In genomic region chr1:233327938-233328660, GRCh38 we compare ENCODE assay signal across 8 cellular contexts. TPM values are rescaled to one million over a fixed set of nuclear protein-coding genes. Genes with fewer than 3 reads are reported as not detected.
A peak's percentile ranks its signal among the peaks of the same experiment; 100 is the strongest.
DNase-seq lines count a peak whose midpoint lies in the region; ATAC-seq, FAIRE-seq and TF ChIP-seq lines count a peak whose summit lies in the region.
"Had no signal": no experiment of that assay in that cellular context is flagged by ENCODE, and none has a peak within 500 bp of the region (broad histone marks: within the 10 kb centered on the region; RNA-seq: fewer than 3 reads in every experiment).

No MANE protein-coding gene starts in this region.

- H3K4me3 Mint-ChIP-seq in GM23338 (peak overlapping the region; percentile 81; the same call in 1 of the 3 replicates), progenitor cell of endocrine pancreas (ENCODE audit: low read depth) (peak overlapping the region; percentile 26)
- H3K4me3 Mint-ChIP-seq in activated T-cell treated with anti-CD3 and anti-CD28 coated beads, Interleukin-2, amount 50 U/mL, for 4 hours: no peak overlapping the region

- DNase-seq in GM12892 (ENCODE audit: insufficient read length) (peak; percentile 14), GM23338 (ENCODE audit: low spot score) (peak; percentile 65), LoVo (ENCODE audit: low spot score) (peak; percentile 19), germinal center (ENCODE audit: low spot score) (peak; percentile 33), progenitor cell of endocrine pancreas (ENCODE audit: low spot score, unreplicated experiment) (peak; percentile 35), GM19240 (ENCODE audit: insufficient read length, low spot score) (no peak)
- DNase-seq in activated T-cell treated with anti-CD3 and anti-CD28 coated beads, Interleukin-2, amount 50 U/mL, for 4 hours: peak; percentile 20

- peaks cover 21% of the 10 kb centered on the region for H4K20me1 ChIP-seq in GM23338 (replicated peaks; ENCODE audit: insufficient read depth)

- peaks cover 26% of the 10 kb centered on the region for H3K27me3 ChIP-seq in GM23338 (ENCODE audit: insufficient read depth)

- peak; percentile 31 for ATAC-seq in GM23338
- peak; percentile 36 to 47 for ATAC-seq in activated T-cell treated with anti-CD3 and anti-CD28 coated beads, Interleukin-2, amount 50 U/mL, for 4 hours

- H3K4me1 Mint-ChIP-seq in GM23338 (peaks cover 35% of the 10 kb centered on the region), progenitor cell of endocrine pancreas (ENCODE audit: low read depth) (peaks cover 25% of the 10 kb centered on the region)
- peaks cover 7% of the 10 kb centered on the region for H3K4me1 Mint-ChIP-seq in activated T-cell treated with anti-CD3 and anti-CD28 coated beads, Interleukin-2, amount 50 U/mL, for 4 hours (ENCODE audit: low read depth)

- H3K36me3 Mint-ChIP-seq in GM23338 (ENCODE audit: low read depth) (no peaks in the 10 kb centered on the region; the same call in 2 of the 3 replicates), progenitor cell of endocrine pancreas (ENCODE audit: insufficient read depth) (no peaks in the 10 kb centered on the region)
- no peaks in the 10 kb centered on the region for H3K36me3 Mint-ChIP-seq in activated T-cell treated with anti-CD3 and anti-CD28 coated beads, Interleukin-2, amount 50 U/mL, for 4 hours (ENCODE audit: insufficient read depth)

- H3F3A ChIP-seq in GM23338 (replicated peaks; ENCODE audit: low read depth): no peaks in the 10 kb centered on the region

- no peaks in the 10 kb centered on the region for H3K9me2 ChIP-seq in GM23338 (ENCODE audit: insufficient read depth)

- no peak for FAIRE-seq in GM12892 (lab: Jason Lieb, UNC)
- FAIRE-seq: colon had no signal

- TF ChIP-seq CTCF in GM23338 (conservative IDR thresholded peaks at IDR 0.05; ENCODE audit: low read depth in 2 of 2) (no peak), progenitor cell of endocrine pancreas (IDR thresholded peaks at IDR 0.05; ENCODE audit: unreplicated experiment) (no peak)

- peaks cover 29% of the 10 kb centered on the region for H3K4me1 ChIP-seq in GM23338 (ENCODE audit: insufficient read depth)

- H2AFZ ChIP-seq in GM23338: peak overlapping the region; percentile 89; the same call in 1 of the 2 replicates

- TF ChIP-seq POLR2A in GM12892 (IDR thresholded peaks at IDR 0.05; ENCODE audit: low read depth, low read length): no peak

- peak overlapping the region; percentile 62 for H3K4me3 ChIP-seq in GM23338

- no peaks in the 10 kb centered on the region for H3K36me3 ChIP-seq in GM23338 (ENCODE audit: insufficient read depth)

- H3K27ac ChIP-seq in GM23338 (ENCODE audit: low read depth): no peak overlapping the region

- H3K27me3 Mint-ChIP-seq in GM23338 (ENCODE audit: insufficient read depth, low read depth, poor library complexity): peaks cover 11% of the 10 kb centered on the region
- no peaks in the 10 kb centered on the region for H3K27me3 Mint-ChIP-seq in activated T-cell treated with anti-CD3 and anti-CD28 coated beads, Interleukin-2, amount 50 U/mL, for 4 hours (ENCODE audit: low read depth)
- H3K27me3 Mint-ChIP-seq in progenitor cell of endocrine pancreas: peaks cover 16% of the 10 kb centered on the region

- peaks cover 44% of the 10 kb centered on the region for H3K79me2 ChIP-seq in GM23338 (replicated peaks; ENCODE audit: insufficient read depth)

- H3K4me2 ChIP-seq in GM23338: peak overlapping the region; percentile 95

- H3K27ac Mint-ChIP-seq in GM23338 (no peak overlapping the region), progenitor cell of endocrine pancreas (no peak overlapping the region)

- H3K9me3 Mint-ChIP-seq in GM23338: peaks cover 4% of the 10 kb centered on the region; the same call in 2 of the 3 replicates
- H3K9me3 Mint-ChIP-seq in activated T-cell treated with anti-CD3 and anti-CD28 coated beads, Interleukin-2, amount 50 U/mL, for 4 hours: no peaks in the 10 kb centered on the region
- H3K9me3 Mint-ChIP-seq in progenitor cell of endocrine pancreas (ENCODE audit: low read depth): no peaks in the 10 kb centered on the region

TF ChIP-seq in GM23338, 12 proteins besides CTCF, POLR2A, EP300 and RAD21 (continues in another document):
- no peak for TF ChIP-seq NANOG (IDR thresholded peaks at IDR 0.05; ENCODE audit: borderline replicate concordance)
- no peak for TF ChIP-seq ZNF462 (CRISPR knock-in tag; IDR thresholded peaks at IDR 0.05)
- no peak for TF ChIP-seq ZNF331 (CRISPR knock-in tag; IDR thresholded peaks at IDR 0.05; ENCODE audit: low read depth)
- TF ChIP-seq POLR2AphosphoS5 (IDR thresholded peaks at IDR 0.05; ENCODE audit: low read depth): no peak; the same call in 1 of the 2 replicates
- TF ChIP-seq JUNB (IDR thresholded peaks at IDR 0.05; ENCODE audit: unreplicated experiment): no peak
- no peak for TF ChIP-seq CREB1 (CRISPR knock-in tag; IDR thresholded peaks at IDR 0.05; ENCODE audit: low read depth)
- no peak for TF ChIP-seq EZH2 (IDR thresholded peaks at IDR 0.05; ENCODE audit: low read depth, unreplicated experiment)
- TF ChIP-seq ZNF114 (CRISPR knock-in tag; IDR thresholded peaks at IDR 0.05): no peak

RNA-seq across cellular contexts. Expression of gene MAP3K21, which starts 0.6 kb away (rescaled TPM):
- 0.04 TPM for polyA plus RNA-seq in GM12892 (2012; ENCODE audit: missing spikeins)
- 37.2 and 40.1 TPM in 2 replicates for total RNA-seq in GM23338 (2014; rRNA removed; shearing (Covaris generic))
- polyA plus RNA-seq in GM23338 (2016; fragmentation: Nextera tagmentation; extraction: Ambion mirVana): 11.1 and 11.7 TPM in 2 replicates
- 1 to 10 TPM; 1.0 to 1.1 (median 1.0) TPM for total RNA-seq in activated T-cell treated with anti-CD3 and anti-CD28 coated beads, Interleukin-2, amount 50 U/mL, for 4 hours
- 13.1 and 13.9 TPM in 2 replicates for total RNA-seq in progenitor cell of endocrine pancreas

RNA-seq across cellular contexts. Expression of gene PCNX2, which starts 32.6 kb away (rescaled TPM):
- polyA plus RNA-seq in GM12892 (2012; ENCODE audit: missing spikeins): 4.3 TPM
- 61.2 and 88.3 TPM in 2 replicates for total RNA-seq in GM23338 (2014; rRNA removed; shearing (Covaris generic))
- polyA plus RNA-seq in GM23338 (2016; fragmentation: Nextera tagmentation; extraction: Ambion mirVana): 42.6 and 42.9 TPM in 2 replicates
- 10 to 100 TPM; 15.1 to 17.3 (median 15.3) TPM for total RNA-seq in activated T-cell treated with anti-CD3 and anti-CD28 coated beads, Interleukin-2, amount 50 U/mL, for 4 hours
- 33.6 and 37.0 TPM in 2 replicates for total RNA-seq in progenitor cell of endocrine pancreas
